In the genomic region with DNA sequence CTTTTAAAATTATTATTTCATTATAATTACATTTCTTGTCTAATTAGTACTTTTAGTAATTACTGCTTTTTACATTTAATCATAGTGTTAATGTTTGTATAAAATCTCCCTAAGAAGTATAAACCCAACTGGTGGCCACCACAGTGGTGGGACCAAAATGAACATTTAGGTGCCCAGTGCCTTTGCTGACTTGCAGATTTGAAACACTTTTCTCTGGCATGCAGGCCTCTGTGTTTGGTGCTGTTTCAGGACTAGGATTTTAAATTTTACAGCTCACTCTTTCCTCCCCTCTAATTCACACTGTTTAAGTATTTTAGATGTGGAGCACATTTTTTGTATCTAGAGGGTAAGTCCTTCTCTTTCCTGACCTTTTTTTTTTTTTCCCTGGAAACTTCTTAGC, we compare ENCODE assay signal across 1 cellular context.
TF ChIP-seq lines count a peak whose summit lies in the region.

No MANE protein-coding gene starts in this region.

TF ChIP-seq in IMR-90, 13 proteins besides CTCF, POLR2A, EP300 and RAD21:
- TF ChIP-seq MAFK (IDR thresholded peaks at IDR 0.05; ENCODE audit: low read depth, low read length) (peak; percentile 51; the same call in 1 of the 2 replicates), CHD1 (IDR thresholded peaks at IDR 0.05; ENCODE audit: low read depth, low read length) (no peak)
TF ChIP-seq in IMR-90: peak in this region for 1.
